In the genomic region with DNA sequence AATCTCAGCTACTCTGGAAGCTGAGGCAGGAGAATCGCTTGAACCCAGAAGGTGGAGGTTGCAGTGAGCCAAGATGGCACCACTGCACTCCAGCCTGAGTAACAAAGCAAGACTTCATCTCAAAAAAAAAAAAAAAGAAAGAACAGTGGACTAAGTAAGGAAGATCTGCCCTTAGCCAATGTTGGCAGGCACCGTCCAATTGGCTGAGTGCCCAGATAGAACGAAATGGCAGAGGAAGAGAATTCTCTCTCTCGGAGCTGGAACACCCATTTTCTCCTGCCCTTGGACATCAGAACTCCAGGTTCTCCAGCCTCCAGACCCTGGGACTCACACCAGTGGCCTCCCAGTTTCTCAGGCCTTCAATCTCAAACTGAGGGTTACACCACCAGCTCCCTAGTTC, we compare ENCODE assay signal across 1 cellular context.
TF ChIP-seq lines count a peak whose summit lies in the region.

No MANE protein-coding gene starts in this region.

TF ChIP-seq in endothelial cell of umbilical vein, 7 proteins besides CTCF, POLR2A, EP300 and RAD21 (continued from another document):
- TF ChIP-seq JUN (IDR thresholded peaks at IDR 0.05; ENCODE audit: borderline replicate concordance, insufficient read depth, insufficient read length, low read depth) (no peak), MYC (IDR thresholded peaks at IDR 0.05; ENCODE audit: low read depth, low read length) (no peak), POLR2AphosphoS5 (IDR thresholded peaks at IDR 0.05; ENCODE audit: insufficient read depth, low read depth, low read length) (no peak), EZH2 (IDR thresholded peaks at IDR 0.05; ENCODE audit: borderline replicate concordance, low read depth, low read length, severe bottlenecking) (no peak), GATA2 (IDR thresholded peaks at IDR 0.05; ENCODE audit: insufficient read depth, insufficient read length, low read depth, low read length) (no peak)
- TF ChIP-seq, protein P1, sequence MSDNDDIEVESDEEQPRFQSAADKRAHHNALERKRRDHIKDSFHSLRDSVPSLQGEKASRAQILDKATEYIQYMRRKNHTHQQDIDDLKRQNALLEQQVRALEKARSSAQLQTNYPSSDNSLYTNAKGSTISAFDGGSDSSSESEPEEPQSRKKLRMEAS (IDR thresholded peaks at IDR 0.05; ENCODE audit: insufficient read depth, insufficient read length): no peak
